15 cellular contexts compared by ENCODE assay signal in the genomic region with DNA sequence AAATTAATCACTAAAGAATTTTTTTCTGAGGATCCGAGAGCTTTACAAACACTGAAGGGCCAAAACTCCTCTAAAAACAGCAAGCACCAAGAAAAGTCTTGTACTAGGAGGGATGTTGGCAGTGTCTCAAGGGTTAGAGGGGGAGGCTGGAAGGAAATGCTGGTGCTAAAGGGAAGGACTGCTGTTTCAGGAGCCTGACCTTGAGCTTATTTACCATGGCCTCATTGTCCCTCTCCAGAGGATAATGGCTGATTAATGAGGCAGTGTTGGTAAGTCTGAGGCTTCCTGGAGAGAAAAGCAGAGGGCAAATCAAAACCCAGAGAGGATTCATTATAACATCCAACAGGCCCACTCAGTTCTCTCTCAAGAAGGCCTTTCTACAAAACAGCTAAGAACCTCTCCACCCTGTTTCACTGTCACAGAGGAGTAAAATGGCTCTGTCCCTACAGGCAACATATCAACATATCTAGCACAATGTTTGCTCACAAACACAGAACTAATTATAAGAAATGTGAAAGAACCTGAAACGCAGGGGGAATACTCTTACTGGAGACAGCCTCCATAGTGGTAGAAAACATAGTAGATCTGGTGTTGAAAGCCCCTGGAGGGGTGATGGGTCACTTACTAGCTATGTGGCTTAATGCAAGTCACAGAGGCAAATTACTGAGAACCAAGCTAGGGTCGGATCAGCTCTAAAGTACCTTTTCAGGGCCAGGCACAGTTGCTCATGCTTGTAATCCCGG. TPM values are rescaled to one million over a fixed set of nuclear protein-coding genes. Genes with fewer than 3 reads are reported as not detected.
DNase-seq lines count a peak whose midpoint lies in the region; ATAC-seq and TF ChIP-seq lines count a peak whose summit lies in the region.
"Had no signal": no experiment of that assay in that cellular context is flagged by ENCODE, and none has a peak within 500 bp of the region (broad histone marks: within the 10 kb centered on the region; RNA-seq: fewer than 3 reads in every experiment).

No MANE protein-coding gene starts in this region.

- H3K4me3 ChIP-seq in body of pancreas: no peak overlapping the region
- no peak overlapping the region for H3K4me3 ChIP-seq in right lobe of liver
- no peak overlapping the region for H3K4me3 ChIP-seq in stomach
- no peak overlapping the region for H3K4me3 ChIP-seq in SK-N-SH (ENCODE audit: low read depth in 2 of 2, low read length in 1 of 2)

- H3K27me3 ChIP-seq in body of pancreas (no peaks in the 10 kb centered on the region), right lobe of liver (no peaks in the 10 kb centered on the region), stomach (no peaks in the 10 kb centered on the region), SK-N-SH (ENCODE audit: insufficient read depth) (no peaks in the 10 kb centered on the region)

- CTCF ChIA-PET in SK-N-SH (lab: Yijun Ruan, JAX): interaction anchor here (0.8 to 1.9 kb wide), 4 partner anchors 10 to 42 kb away, joined by 3 to 7 read pairs (median 5); no protein-coding TSS in a partner anchor

- no peak overlapping the region for H2AFZ ChIP-seq in SK-N-SH (ENCODE audit: low read depth)

- H3K4me2 ChIP-seq in SK-N-SH: no peak overlapping the region

- TF ChIP-seq EP300 in stomach (IDR thresholded peaks at IDR 0.05): no peak
- TF ChIP-seq EP300 in SK-N-SH (IDR thresholded peaks at IDR 0.05; ENCODE audit: borderline replicate concordance in 1 of 2, low read depth in 1 of 2, low read length in 1 of 2): no peak

- no peaks in the 10 kb centered on the region for H3K9me3 ChIP-seq in body of pancreas
- no peaks in the 10 kb centered on the region for H3K9me3 ChIP-seq in right lobe of liver
- H3K9me3 ChIP-seq in stomach: no peaks in the 10 kb centered on the region
- H3K9me3 ChIP-seq in SK-N-SH: no peaks in the 10 kb centered on the region

- H3K4me1 ChIP-seq in body of pancreas (peaks cover 30% of the 10 kb centered on the region), right lobe of liver (no peaks in the 10 kb centered on the region), stomach (peaks cover 6 to 45% (median 19%) of the 10 kb centered on the region in 4 donors), SK-N-SH (ENCODE audit: control insufficient read depth in 1 of 2, insufficient read depth in 2 of 2, low read depth in 1 of 2, low read length in 1 of 2) (peaks cover 0 to 4% of the 10 kb centered on the region in 2 experiments; a peak in 1 of 4 replicates)

- no peak for TF ChIP-seq POLR2A in body of pancreas (IDR thresholded peaks at IDR 0.05)
- TF ChIP-seq POLR2A in right lobe of liver (IDR thresholded peaks at IDR 0.05): no peak
- no peak for TF ChIP-seq POLR2A in stomach (IDR thresholded peaks at IDR 0.05)

- ATAC-seq in body of pancreas: peak; percentile 87
- ATAC-seq in right lobe of liver: peak; percentile 59 to 86 (median 71)
- no peak for ATAC-seq in GM18867 (IDR thresholded peaks at IDR 0.05; ENCODE audit: unreplicated experiment)
- no peak for ATAC-seq in GM21526 (IDR thresholded peaks at IDR 0.05; ENCODE audit: low FRiP score, unreplicated experiment)
- ATAC-seq: HCT116; stimulated activated naive CD8-positive, alpha-beta T cell treated with anti-CD3 and anti-CD28 coated beads, Interleukin-15, Interleukin-2, amounts not matched to agents 100 U/mL and 50 U/mL, for 24 hours; T-cell had no signal

- H3K9me2 ChIP-seq in SK-N-SH: no peaks in the 10 kb centered on the region

- intact Hi-C loops in body of pancreas (cut with DNase I): no loop called here
- intact Hi-C loops in right lobe of liver (cut with DNase I): no loop called here
- intact Hi-C loops in stomach (cut with DNase I; ENCODE audit: low total_unique reads): no loop called here

- H3F3A ChIP-seq in SK-N-SH (replicated peaks; ENCODE audit: insufficient read depth): no peaks in the 10 kb centered on the region

- no peaks in the 10 kb centered on the region for H3K36me3 ChIP-seq in body of pancreas (replicated peaks in 1 of 2; ENCODE audit: insufficient read depth in 1 of 2, low read depth in 2 of 2)
- H3K36me3 ChIP-seq in right lobe of liver: no peaks in the 10 kb centered on the region
- peaks cover 3 to 29% (median 7%) of the 10 kb centered on the region in 4 donors for H3K36me3 ChIP-seq in stomach
- H3K36me3 ChIP-seq in SK-N-SH (replicated peaks in 1 of 2; ENCODE audit: control insufficient read depth in 1 of 2, insufficient read depth in 2 of 2, low read length in 1 of 2): peaks cover 6 to 14% of the 10 kb centered on the region in 2 experiments

- TF ChIP-seq CTCF in body of pancreas (IDR thresholded peaks at IDR 0.05) (no peak), right lobe of liver (IDR thresholded peaks at IDR 0.05) (no peak), stomach (IDR thresholded peaks at IDR 0.05) (no peak), SK-N-SH (IDR thresholded peaks at IDR 0.05) (no peak)

- no peak for TF ChIP-seq RAD21 in SK-N-SH (IDR thresholded peaks at IDR 0.05; ENCODE audit: low read length)

- DNase-seq in NCI-H2029 treated with DMSO at 0.1 percent for 48 hours (lab: John Stamatoyannopoulos, UW) (peak; percentile 82), body of pancreas (peak; percentile 49 to 76 (median 56)), right lobe of liver (peak in 1 of 3 donors; percentile 35), stomach (no peak), Kasumi-1 (lab: John Stamatoyannopoulos, UW) (no peak), SK-N-SH (no peak)
- DNase-seq: activated gamma-delta T cell; IMR-90; NCI-H187; stimulated activated naive CD8-positive, alpha-beta T cell treated with anti-CD3 and anti-CD28 coated beads, Interleukin-15, Interleukin-2, amounts not matched to agents 100 U/mL and 50 U/mL, for 24 hours; T-cell had no signal

- 44 to 47% methylated on average over 4 of the region's 4 CpGs for whole genome bisulfite sequencing in body of pancreas, 2 donors
- WGBS in right lobe of liver (ENCODE audit: insufficient coverage, low coverage, low lambda C conversion rate, missing lambda C conversion rate): 82% methylated on average over 4 of the region's 4 CpGs
- 68 to 73% (median 70%) methylated on average over 4 of the region's 4 CpGs for WGBS in stomach, 5 donors
- WGBS in SK-N-SH (ENCODE audit: low lambda C conversion rate): 91% methylated on average over 4 of the region's 4 CpGs

- H3K9ac ChIP-seq in SK-N-SH: no peak overlapping the region

- H4K20me1 ChIP-seq in SK-N-SH (ENCODE audit: insufficient read depth): no peaks in the 10 kb centered on the region

- H3K27ac ChIP-seq in body of pancreas (peak overlapping the region; percentile 50 to 81 (median 66)), right lobe of liver (no peak overlapping the region), stomach (peak overlapping the region; percentile 21 to 66 (median 54)), SK-N-SH (ENCODE audit: low read depth in 2 of 2, low read length in 1 of 2) (no peak overlapping the region; a peak in 1 of 4 replicates)

- H3K79me2 ChIP-seq in SK-N-SH (ENCODE audit: insufficient read depth): peaks cover 97% of the 10 kb centered on the region

- POLR2A ChIA-PET in SK-N-SH (lab: Yijun Ruan, JAX): interaction anchor here (0.6 to 1.1 kb wide), 2 partner anchors 23 to 35 kb away, joined by 3 to 4 read pairs; no protein-coding TSS in a partner anchor

RNA-seq across cellular contexts. Expression of a gene that starts 31.5 kb away (rescaled TPM):
- total RNA-seq in body of pancreas (100 to 1,000 TPM; 173 to 191 TPM), right lobe of liver (10 to 100 TPM; 47.3 to 62.5 (median 54.5) TPM), stomach (100 to 1,000 TPM; 161 to 619 (median 285) TPM)
- polyA plus RNA-seq in stomach (100 to 1,000 TPM in 1 of 3 donors, 10 to 100 TPM in 2; 84.2 to 115 (median 92.1) TPM), SK-N-SH (2012; rRNA removed) (111 TPM in 2 replicates)
- 32.2 and 47.9 TPM in 2 replicates for polyA plus RNA-seq in SK-N-SH (2012; cell fraction: cytosol; rRNA removed)
- polyA plus RNA-seq in SK-N-SH (2012; cell fraction: nucleus; rRNA removed): 295 and 336 TPM in 2 replicates

RNA-seq across cellular contexts. Expression of a gene that starts 31.8 kb away (rescaled TPM):
- total RNA-seq in body of pancreas (1 to 10 TPM; 2.3 to 9.9 TPM), right lobe of liver (1 to 10 TPM; 3.3 to 9.0 (median 6.1) TPM), stomach (1 to 10 TPM in 2 of 5 donors, not detected in 3; 2.0 to 4.8 TPM)
- polyA plus RNA-seq in stomach (1 to 10 TPM; 5.8 to 7.9 (median 6.8) TPM), SK-N-SH (2012; rRNA removed) (7.3 and 8.0 TPM in 2 replicates)
- 6.2 and 8.5 TPM in 2 replicates for polyA plus RNA-seq in SK-N-SH (2012; cell fraction: cytosol; rRNA removed)
- polyA plus RNA-seq in SK-N-SH (2012; cell fraction: nucleus; rRNA removed): 6.0 and 7.2 TPM in 2 replicates

RNA-seq across cellular contexts. Expression of a gene that starts 50.2 kb away (rescaled TPM):
- total RNA-seq in body of pancreas (1 to 10 TPM; 3.1 to 9.6 TPM), right lobe of liver (10 to 100 TPM in 1 of 6 experiments, 1 to 10 TPM in 5; 2.2 to 13.0 (median 3.7) TPM), stomach (10 to 100 TPM in 3 of 5 donors, 1 to 10 TPM in 2; 2.7 to 14.8 (median 11.7) TPM)
- polyA plus RNA-seq in stomach (1 to 10 TPM; 2.0 to 6.2 (median 3.8) TPM), SK-N-SH (2012; rRNA removed) (5.0 and 6.8 TPM in 2 replicates)
- 1.3 and 1.7 TPM in 2 replicates for polyA plus RNA-seq in SK-N-SH (2012; cell fraction: cytosol; rRNA removed)
- 28.7 and 34.0 TPM in 2 replicates for polyA plus RNA-seq in SK-N-SH (2012; cell fraction: nucleus; rRNA removed)

RNA-seq across cellular contexts. Expression of a gene that starts 54.2 kb away (rescaled TPM):
- total RNA-seq in body of pancreas (10 to 100 TPM; 65.6 to 66.9 TPM), right lobe of liver (10 to 100 TPM; 30.3 to 92.2 (median 38.7) TPM), stomach (100 to 1,000 TPM in 2 of 5 donors, 10 to 100 TPM in 2, 1 to 10 TPM in 1; 3.5 to 121 (median 88.4) TPM)
- polyA plus RNA-seq in stomach (100 to 1,000 TPM in 2 of 3 donors, 10 to 100 TPM in 1; 88.6 to 159 (median 153) TPM), SK-N-SH (2012; rRNA removed) (128 and 129 TPM in 2 replicates)
- polyA plus RNA-seq in SK-N-SH (2012; cell fraction: cytosol; rRNA removed): 97.5 and 122 TPM in 2 replicates
- polyA plus RNA-seq in SK-N-SH (2012; cell fraction: nucleus; rRNA removed): 84.1 and 89.5 TPM in 2 replicates

RNA-seq across cellular contexts. Expression of a gene that starts 56.8 kb away (rescaled TPM):
- not detected for total RNA-seq in body of pancreas
- total RNA-seq in right lobe of liver: under 1 TPM in 2 of 6 experiments, not detected in 4; 0.17 to 0.29 TPM
- total RNA-seq in stomach: not detected
- polyA plus RNA-seq in stomach: not detected
- not detected in 2 replicates for polyA plus RNA-seq in SK-N-SH (2012; rRNA removed)
- polyA plus RNA-seq in SK-N-SH (2012; cell fraction: cytosol; rRNA removed): not detected in 2 replicates
- 0.18 and 0.58 TPM in 2 replicates for polyA plus RNA-seq in SK-N-SH (2012; cell fraction: nucleus; rRNA removed)
- total RNA-seq: IMR-90, OCI-LY7 had no signal
- polyA plus RNA-seq: IMR-90 had no signal

Comparison
In these comparisons a context has a peak if more than half of its experiments do, and no peak if none do; other contexts are left out.
1. DNase-seq: peak in NCI-H2029 treated with DMSO at 0.1 percent for 48 hours (single experiment) and body of pancreas (4 of 4); none in stomach (single experiment), Kasumi-1 (0 of 2) and SK-N-SH (single experiment).
2. ATAC-seq: peak in body of pancreas (single experiment) and right lobe of liver (4 of 4); none in GM18867 (single experiment) and GM21526 (single experiment).
3. H3K27ac ChIP-seq: peak in body of pancreas (4 of 4) and stomach (5 of 5); none in right lobe of liver (0 of 3) and SK-N-SH (0 of 2).